ENCODE assay signal across 18 cellular contexts in the genomic region with DNA sequence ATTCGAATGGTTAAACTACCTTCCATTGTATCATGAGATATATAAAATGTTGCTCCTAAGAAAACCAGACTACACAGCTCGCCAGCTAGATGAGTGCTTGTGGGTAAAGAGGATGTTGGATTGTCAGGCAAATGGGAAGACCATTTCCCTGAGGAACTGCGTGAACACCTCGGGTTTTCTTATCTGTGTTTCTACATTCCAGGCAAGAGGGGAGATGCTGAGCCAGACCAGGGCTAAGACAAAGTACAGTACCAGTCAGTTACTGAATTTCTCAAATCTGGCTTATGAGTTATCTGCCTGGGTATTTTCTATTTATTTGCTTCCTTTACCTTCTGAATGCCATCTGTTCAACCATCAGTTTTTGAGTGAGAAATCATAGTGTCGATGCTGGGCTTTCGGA.
DNase-seq lines count a peak whose midpoint lies in the region; ATAC-seq, FAIRE-seq and TF ChIP-seq lines count a peak whose summit lies in the region.
"Had no signal": no experiment of that assay in that cellular context is flagged by ENCODE, and none has a peak within 500 bp of the region (broad histone marks: within the 10 kb centered on the region; RNA-seq: fewer than 3 reads in every experiment).

No MANE protein-coding gene starts in this region.

- FAIRE-seq in astrocyte (lab: Jason Lieb, UNC): no peak
- FAIRE-seq: GM12878, H54 had no signal

- H3K23ac ChIP-seq in IMR-90 (ENCODE audit: low read depth, low read length): no peak overlapping the region

- no peaks in the 10 kb centered on the region for H3K27me3 Mint-ChIP-seq in astrocyte (ENCODE audit: low read depth, unreplicated experiment)
- peaks cover 18% of the 10 kb centered on the region for H3K27me3 Mint-ChIP-seq in stimulated activated memory B cell treated with anti-CD40 and anti-IgM and Interleukin-4, amounts not matched to agents 10 μg/mL and 1 μg/mL and 100 μg/mL, for 72 hours
- H3K27me3 Mint-ChIP-seq in activated CD8-positive, alpha-beta T cell treated with anti-CD3 and anti-CD28 coated beads for 36 hours: peaks cover 5% of the 10 kb centered on the region
- H3K27me3 Mint-ChIP-seq: B cell had no signal

- peak overlapping the region; percentile 42; the same call in 1 of the 2 replicates for H2BK120ac ChIP-seq in IMR-90 (ENCODE audit: low read depth, low read length)

- H3K4me1 ChIP-seq in IMR-90 (ENCODE audit: control insufficient read depth, insufficient read depth, low read length) (no peaks in the 10 kb centered on the region; the same call in 1 of the 2 replicates), astrocyte (ENCODE audit: insufficient read depth, low read length) (peaks cover 14% of the 10 kb centered on the region)

- no peak overlapping the region for H3K4me3 Mint-ChIP-seq in astrocyte (ENCODE audit: unreplicated experiment)
- no peak overlapping the region for H3K4me3 Mint-ChIP-seq in stimulated activated memory B cell treated with anti-CD40 and anti-IgM and Interleukin-4, amounts not matched to agents 10 μg/mL and 1 μg/mL and 100 μg/mL, for 72 hours
- H3K4me3 Mint-ChIP-seq in activated CD8-positive, alpha-beta T cell treated with anti-CD3 and anti-CD28 coated beads for 36 hours: no peak overlapping the region
- H3K4me3 Mint-ChIP-seq: B cell; CD8-positive, alpha-beta T cell had no signal

- H4K5ac ChIP-seq in IMR-90 (ENCODE audit: low read depth, low read length): peak overlapping the region; percentile 34

- peaks cover 3% of the 10 kb centered on the region for H3K9me3 ChIP-seq in IMR-90 (ENCODE audit: control insufficient read depth, insufficient read depth, low read length)
- H3K9me3 ChIP-seq in astrocyte (ENCODE audit: insufficient read depth, low read depth, low read length): no peaks in the 10 kb centered on the region
- H3K9me3 ChIP-seq: BLaER1 treated with 17β-estradiol and CSF1 and Interleukin-3, amounts not matched to agents 10 nM and 100 nM had no signal

- H2BK15ac ChIP-seq in IMR-90 (ENCODE audit: low read depth, low read length): peak overlapping the region; percentile 71; the same call in 1 of the 3 replicates

- H3K79me2 ChIP-seq in astrocyte (ENCODE audit: insufficient read depth, low read length): no peaks in the 10 kb centered on the region

- TF ChIP-seq CTCF in IMR-90 (conservative IDR thresholded peaks at IDR 0.05; ENCODE audit: low read depth, low read length) (no peak), astrocyte (IDR thresholded peaks at IDR 0.05; ENCODE audit: insufficient read depth, low read depth, low read length) (no peak), fibroblast of the aortic adventitia (IDR thresholded peaks at IDR 0.05; ENCODE audit: insufficient read depth, low read length) (no peak)
- TF ChIP-seq CTCF in activated CD8-positive, alpha-beta T cell treated with anti-CD3 and anti-CD28 coated beads for 36 hours (IDR thresholded peaks at IDR 0.05): no peak

- ATAC-seq in IMR-90 (ENCODE audit: low read depth) (no peak), GM19351 (IDR thresholded peaks at IDR 0.05; ENCODE audit: unreplicated experiment) (no peak), Right ventricle myocardium superior (ENCODE audit: poor library complexity) (no peak)
- no peak for ATAC-seq in stimulated activated memory B cell treated with anti-CD40 and anti-IgM and Interleukin-4, amounts not matched to agents 10 μg/mL and 1 μg/mL and 100 μg/mL, for 72 hours
- ATAC-seq in activated CD8-positive, alpha-beta T cell treated with anti-CD3 and anti-CD28 coated beads for 36 hours: no peak
- ATAC-seq: CD8-positive, alpha-beta T cell; GM12878 had no signal

- H3K79me1 ChIP-seq in IMR-90 (ENCODE audit: low read depth in 1 of 2, low read length in 2 of 2): no peaks in the 10 kb centered on the region

- H4K20me1 ChIP-seq in IMR-90 (ENCODE audit: insufficient read depth, low read length) (no peaks in the 10 kb centered on the region), astrocyte (ENCODE audit: insufficient read depth, low read length) (no peaks in the 10 kb centered on the region)
- H4K20me1 ChIP-seq: BLaER1 treated with 17β-estradiol and CSF1 and Interleukin-3, amounts not matched to agents 10 nM and 100 nM had no signal

- H3K27ac ChIP-seq in IMR-90 (ENCODE audit: insufficient read depth, low read length): no peak overlapping the region
- H3K27ac ChIP-seq in astrocyte (ENCODE audit: low read depth, low read length): no peak overlapping the region
- H3K27ac ChIP-seq: BLaER1 treated with 17β-estradiol and CSF1 and Interleukin-3, amounts not matched to agents 10 nM and 100 nM had no signal

- TF ChIP-seq RAD21 in IMR-90 (IDR thresholded peaks at IDR 0.05; ENCODE audit: low read length): no peak

- WGBS in IMR-90 (ENCODE audit: extremely low coverage in 2 of 2, insufficient read length in 1 of 2), 2 experiments: no CpG with 5 or more reads among the region's 6 CpGs

- peaks cover 2% of the 10 kb centered on the region for H3K4me1 Mint-ChIP-seq in astrocyte (ENCODE audit: low read depth, unreplicated experiment)
- H3K4me1 Mint-ChIP-seq in stimulated activated memory B cell treated with anti-CD40 and anti-IgM and Interleukin-4, amounts not matched to agents 10 μg/mL and 1 μg/mL and 100 μg/mL, for 72 hours: no peaks in the 10 kb centered on the region
- H3K4me1 Mint-ChIP-seq in activated CD8-positive, alpha-beta T cell treated with anti-CD3 and anti-CD28 coated beads for 36 hours (ENCODE audit: low read depth): no peaks in the 10 kb centered on the region
- H3K4me1 Mint-ChIP-seq: B cell had no signal

- POLR2A ChIA-PET in IMR-90 (lab: Charles Lee; ENCODE audit: unreplicated experiment): no interaction called here
- POLR2A ChIA-PET in activated CD8-positive, alpha-beta T cell treated with anti-CD3 and anti-CD28 coated beads for 36 hours (lab: Charles Lee): no interaction called here

- dilution Hi-C loops in IMR-90 (cut with HindIII; ENCODE audit: low sequenced_read_pairs, unreplicated experiment): loop anchor here (25.0 kb wide), 1 partner anchor 387 kb away; no protein-coding TSS in a partner anchor

- no peak overlapping the region for H3K4me2 ChIP-seq in IMR-90 (ENCODE audit: low read depth, low read length)
- no peak overlapping the region for H3K4me2 ChIP-seq in astrocyte (ENCODE audit: low read length)
- H3K4me2 ChIP-seq: BLaER1 treated with 17β-estradiol and CSF1 and Interleukin-3, amounts not matched to agents 10 nM and 100 nM had no signal

- peak overlapping the region; percentile 76; the same call in 1 of the 2 replicates for H4K91ac ChIP-seq in IMR-90 (ENCODE audit: insufficient read depth, low read depth, low read length)

- no peak overlapping the region for H2BK5ac ChIP-seq in IMR-90 (ENCODE audit: low read depth, low read length, poor library complexity, severe bottlenecking)

- H2AK9ac ChIP-seq in IMR-90 (replicated peaks; ENCODE audit: low read depth, low read length, poor library complexity): no peak overlapping the region

- no peak overlapping the region for H3K4me3 ChIP-seq in IMR-90 (ENCODE audit: insufficient read depth, low read depth, low read length)
- H3K4me3 ChIP-seq in astrocyte (ENCODE audit: insufficient read depth, low read depth, low read length): no peak overlapping the region
- H3K4me3 ChIP-seq in fibroblast of the aortic adventitia (ENCODE audit: low read depth, low read length): no peak overlapping the region
- H3K4me3 ChIP-seq: BLaER1 treated with 17β-estradiol and CSF1 and Interleukin-3, amounts not matched to agents 10 nM and 100 nM; GM12878 had no signal

- H3K36me3 Mint-ChIP-seq in astrocyte (ENCODE audit: low read depth, unreplicated experiment): no peaks in the 10 kb centered on the region
- no peaks in the 10 kb centered on the region for H3K36me3 Mint-ChIP-seq in stimulated activated memory B cell treated with anti-CD40 and anti-IgM and Interleukin-4, amounts not matched to agents 10 μg/mL and 1 μg/mL and 100 μg/mL, for 72 hours
- no peaks in the 10 kb centered on the region for H3K36me3 Mint-ChIP-seq in activated CD8-positive, alpha-beta T cell treated with anti-CD3 and anti-CD28 coated beads for 36 hours (ENCODE audit: low read depth)
- H3K36me3 Mint-ChIP-seq: CD8-positive, alpha-beta T cell had no signal

- H3K9me1 ChIP-seq in IMR-90 (ENCODE audit: insufficient read depth, low read length): no peaks in the 10 kb centered on the region

- no peaks in the 10 kb centered on the region for H3K9me3 Mint-ChIP-seq in astrocyte (ENCODE audit: unreplicated experiment)
- H3K9me3 Mint-ChIP-seq in stimulated activated memory B cell treated with anti-CD40 and anti-IgM and Interleukin-4, amounts not matched to agents 10 μg/mL and 1 μg/mL and 100 μg/mL, for 72 hours: no peaks in the 10 kb centered on the region
- no peaks in the 10 kb centered on the region for H3K9me3 Mint-ChIP-seq in activated CD8-positive, alpha-beta T cell treated with anti-CD3 and anti-CD28 coated beads for 36 hours
- H3K9me3 Mint-ChIP-seq: CD8-positive, alpha-beta T cell had no signal

- CTCF ChIA-PET in IMR-90 (lab: Yijun Ruan, JAX): no interaction called here
- CTCF ChIA-PET in activated CD8-positive, alpha-beta T cell treated with anti-CD3 and anti-CD28 coated beads for 36 hours (lab: Charles Lee): no interaction called here

- H3K14ac ChIP-seq in IMR-90 (replicated peaks; ENCODE audit: low read depth, low read length): no peak overlapping the region

- H3K18ac ChIP-seq in IMR-90 (ENCODE audit: low read depth, low read length): peak overlapping the region; percentile 16; the same call in 1 of the 2 replicates

- in situ Hi-C loops in IMR-90 (cut with MboI; ENCODE audit: low sequenced_read_pairs): no loop called here

- H3K4ac ChIP-seq in IMR-90 (ENCODE audit: low read depth, low read length): peak overlapping the region; percentile 15; the same call in 1 of the 2 replicates

- intact Hi-C loops in IMR-90 (cut with micrococcal nuclease) (no loop called here), Right ventricle myocardium superior (cut with DNase I) (no loop called here)
- intact Hi-C loops in activated CD8-positive, alpha-beta T cell treated with anti-CD3 and anti-CD28 coated beads for 36 hours (cut with micrococcal nuclease): no loop called here

- peak overlapping the region; percentile 53 for H2AK5ac ChIP-seq in IMR-90 (ENCODE audit: low read depth, low read length)

- peak overlapping the region; percentile 44 for H2BK20ac ChIP-seq in IMR-90 (ENCODE audit: low read depth, low read length)

- H3K56ac ChIP-seq in IMR-90 (ENCODE audit: extremely low read depth, insufficient read depth, low read length): no peak overlapping the region

- no peak for TF ChIP-seq POLR2A in IMR-90 (IDR thresholded peaks at IDR 0.05; ENCODE audit: low read depth, low read length)

- H2AFZ ChIP-seq in IMR-90 (replicated peaks; ENCODE audit: low read length, poor library complexity): no peak overlapping the region
- no peak overlapping the region for H2AFZ ChIP-seq in astrocyte (ENCODE audit: low read depth, low read length)

- H4K8ac ChIP-seq in IMR-90 (ENCODE audit: low read depth in 2 of 2, low read length in 2 of 2): no peak overlapping the region

- no TSS peak for BruUV-seq in IMR-90 (replicated peaks; lab: Mats Ljungman, UMichigan)

- DNase-seq in IMR-90 (no peak), astrocyte (ENCODE audit: low read depth) (peak; percentile 42), fibroblast of the aortic adventitia (ENCODE audit: low read depth) (peak; percentile 55), Right ventricle myocardium superior (no peak)
- DNase-seq in activated CD8-positive, alpha-beta T cell treated with anti-CD3 and anti-CD28 coated beads for 36 hours: no peak
- DNase-seq: Calu3; CD8-positive, alpha-beta T cell; DMS 273 treated with DMSO at 0.1 percent for 48 hours; DMS53; DND-41; EL; HCEC 1CT had no signal

- H3K27me3 ChIP-seq in IMR-90 (ENCODE audit: control insufficient read depth, insufficient read depth, low read length) (no peaks in the 10 kb centered on the region), astrocyte (ENCODE audit: insufficient read depth, low read length) (no peaks in the 10 kb centered on the region)
- H3K27me3 ChIP-seq: BLaER1 treated with 17β-estradiol and CSF1 and Interleukin-3, amounts not matched to agents 10 nM and 100 nM had no signal

- H3K36me3 ChIP-seq in IMR-90 (ENCODE audit: control insufficient read depth, insufficient read depth, low read length): no peaks in the 10 kb centered on the region
- H3K36me3 ChIP-seq in astrocyte (ENCODE audit: insufficient read depth, low read length): no peaks in the 10 kb centered on the region
- H3K36me3 ChIP-seq: BLaER1 treated with 17β-estradiol and CSF1 and Interleukin-3, amounts not matched to agents 10 nM and 100 nM had no signal

- H3K27ac Mint-ChIP-seq in astrocyte (ENCODE audit: unreplicated experiment): no peak overlapping the region
- no peak overlapping the region for H3K27ac Mint-ChIP-seq in stimulated activated memory B cell treated with anti-CD40 and anti-IgM and Interleukin-4, amounts not matched to agents 10 μg/mL and 1 μg/mL and 100 μg/mL, for 72 hours
- H3K27ac Mint-ChIP-seq in activated CD8-positive, alpha-beta T cell treated with anti-CD3 and anti-CD28 coated beads for 36 hours: no peak overlapping the region
- H3K27ac Mint-ChIP-seq: B cell; CD8-positive, alpha-beta T cell had no signal

- no peak overlapping the region for H3K9ac ChIP-seq in IMR-90 (ENCODE audit: low read depth, low read length)
- no peak overlapping the region for H3K9ac ChIP-seq in astrocyte (ENCODE audit: low read length)
- H3K9ac ChIP-seq: BLaER1 treated with 17β-estradiol and CSF1 and Interleukin-3, amounts not matched to agents 10 nM and 100 nM had no signal

Comparison
In these comparisons a context has a peak if more than half of its experiments do, and no peak if none do; other contexts are left out.
1. DNase-seq: peak in astrocyte (single experiment) and fibroblast of the aortic adventitia (single experiment); none in IMR-90 (single experiment), Right ventricle myocardium superior (single experiment) and activated CD8-positive, alpha-beta T cell treated with anti-CD3 and anti-CD28 coated beads for 36 hours (single experiment).